ENCODE assay signal across 9 cellular contexts in the genomic region with DNA sequence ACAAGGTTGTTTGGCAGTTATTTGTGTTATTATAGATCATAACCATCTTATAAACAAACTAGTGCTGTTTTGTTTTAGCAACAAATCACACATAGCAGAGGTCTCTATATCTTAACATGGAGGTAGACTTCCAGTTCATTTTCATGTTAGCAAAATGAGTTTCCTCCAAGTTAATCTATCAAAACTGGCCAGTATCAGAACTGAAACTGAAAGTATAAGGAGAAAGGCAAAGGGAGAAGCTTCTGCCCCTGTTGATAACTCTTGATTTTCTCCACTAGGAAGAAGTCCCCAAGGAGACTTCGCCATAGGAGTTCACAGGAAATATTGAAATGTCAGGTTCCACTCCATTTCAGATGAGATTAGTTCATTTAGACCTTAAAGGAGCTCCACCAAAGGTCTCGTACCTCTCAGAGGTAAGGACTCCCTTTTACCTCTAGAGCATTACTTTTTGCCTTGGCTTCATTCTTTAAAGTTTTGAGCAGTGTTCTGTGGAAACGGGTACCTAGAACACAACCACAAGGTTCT. TPM values are rescaled to one million over a fixed set of nuclear protein-coding genes. Genes with fewer than 3 reads are reported as not detected.
DNase-seq lines count a peak whose midpoint lies in the region; FAIRE-seq and TF ChIP-seq lines count a peak whose summit lies in the region.
"Had no signal": no experiment of that assay in that cellular context is flagged by ENCODE, and none has a peak within 500 bp of the region (broad histone marks: within the 10 kb centered on the region; RNA-seq: fewer than 3 reads in every experiment).

No MANE protein-coding gene starts in this region.

- H3K4me1 ChIP-seq in PC-9 (replicated peaks; ENCODE audit: insufficient read depth) (peaks cover 9% of the 10 kb centered on the region), rectal smooth muscle tissue (ENCODE audit: control insufficient read depth, insufficient read depth, low read length) (no peaks in the 10 kb centered on the region)

- intact Hi-C loops in PC-9 (cut with micrococcal nuclease; ENCODE audit: unreplicated experiment) = loop anchor here (5.0 kb wide), 1 partner anchor 133 kb away; no protein-coding TSS in a partner anchor

- no peak for FAIRE-seq in urothelium cell line (lab: Jason Lieb, UNC)

- H3K4me3 ChIP-seq in GM12865 (ENCODE audit: low read depth, low read length) (peak overlapping the region; percentile 61), PC-9 (peak overlapping the region; percentile 81), epithelial cell of esophagus (ENCODE audit: low read length) (peak overlapping the region; percentile 57), rectal smooth muscle tissue (ENCODE audit: low read length) (peak overlapping the region; percentile 80)

- H3K36me3 ChIP-seq in PC-9 (ENCODE audit: low read depth) (0 out of 2 replicates have a peak, but pooled peaks cover 3% of the 10 kb centered on the region), rectal smooth muscle tissue (ENCODE audit: control insufficient read depth, insufficient read depth, low read length) (peaks cover 8% of the 10 kb centered on the region)

- DNase-seq in GM12865 (ENCODE audit: low read depth) (no peak), PC-9 (no peak), epithelial cell of esophagus (ENCODE audit: low read depth) (no peak), urothelium cell line (ENCODE audit: low spot score) (no peak), NCI-H526 treated with DMSO at 0.1 percent for 48 hours (lab: John Stamatoyannopoulos, UW) (no peak), foreskin melanocyte (no peak), NCI-H128 (lab: John Stamatoyannopoulos, UW; ENCODE audit: unreplicated experiment) (no peak)

- H3K27ac ChIP-seq in PC-9 = no peak overlapping the region
- H3K27ac ChIP-seq in rectal smooth muscle tissue (ENCODE audit: low read depth, low read length) = no peak overlapping the region

- POLR2A ChIA-PET in PC-9 (lab: Charles Lee; ENCODE audit: unreplicated experiment) = interaction anchor here (0.5 to 0.7 kb wide), 4 partner anchors 86 to 389 kb away, joined by 3 to 8 read pairs (median 4); partner anchors contain the start of gene SECTM1

- 0 out of 2 replicates have a peak, but pooled peaks cover 3% of the 10 kb centered on the region for H3K79me2 ChIP-seq in PC-9 (ENCODE audit: low read depth)

- peaks cover 8% of the 10 kb centered on the region for H4K20me1 ChIP-seq in PC-9 (ENCODE audit: insufficient read depth)

- H3K27me3 ChIP-seq in PC-9 (ENCODE audit: insufficient read depth, low read depth) (no peaks in the 10 kb centered on the region), rectal smooth muscle tissue (ENCODE audit: control insufficient read depth, insufficient read depth, low read length) (no peaks in the 10 kb centered on the region)

- no peaks in the 10 kb centered on the region for H3K9me3 ChIP-seq in PC-9 (ENCODE audit: insufficient read depth, low read depth)

- TF ChIP-seq CTCF in GM12865 (IDR thresholded peaks at IDR 0.05; ENCODE audit: insufficient read depth, low read depth, low read length, missing control alignments) (no peak), PC-9 (conservative IDR thresholded peaks at IDR 0.05) (no peak), epithelial cell of esophagus (IDR thresholded peaks at IDR 0.05; ENCODE audit: insufficient read depth, low read depth, low read length, missing control alignments) (no peak)

- H3F3A ChIP-seq in PC-9 (ENCODE audit: insufficient read depth, low read depth) = no peaks in the 10 kb centered on the region

- CTCF ChIA-PET in PC-9 (lab: Charles Lee) = no interaction called here

- TSS peak; percentile 43 for BruUV-seq in PC-9 (replicated peaks; lab: Mats Ljungman, UMichigan)

- no peaks in the 10 kb centered on the region for H3K9me2 ChIP-seq in PC-9 (ENCODE audit: insufficient read depth)

- H3K9ac ChIP-seq in rectal smooth muscle tissue (ENCODE audit: low read length) = no peak overlapping the region

- 0 out of 2 replicates have a peak overlapping the region, but pooled peaks have one; percentile 81 for H2AFZ ChIP-seq in PC-9

- peak overlapping the region; percentile 90 for H3K4me2 ChIP-seq in PC-9

RNA-seq across cellular contexts. Expression of gene OGFOD3, which starts 1.1 kb away (rescaled TPM):
- 26.6 and 32.9 TPM in 2 replicates for total RNA-seq in PC-9 (2021)

RNA-seq across cellular contexts. Expression of gene HEXD, which starts 1.4 kb away (rescaled TPM):
- 30.0 and 35.9 TPM in 2 replicates for total RNA-seq in PC-9 (2021)

RNA-seq across cellular contexts. Expression of gene CYBC1, which starts 31.0 kb away (rescaled TPM):
- total RNA-seq in PC-9 (2021) = 77.9 and 78.4 TPM in 2 replicates

RNA-seq across cellular contexts. Expression of gene NARF, which starts 39.0 kb away (rescaled TPM):
- 57.2 and 58.0 TPM in 2 replicates for total RNA-seq in PC-9 (2021)

RNA-seq across cellular contexts. Expression of gene UTS2R, which starts 48.0 kb away (rescaled TPM):
- not detected in 2 replicates for total RNA-seq in PC-9 (2021)
- total RNA-seq: subcutaneous adipose tissue had no signal
